In the genomic region with DNA sequence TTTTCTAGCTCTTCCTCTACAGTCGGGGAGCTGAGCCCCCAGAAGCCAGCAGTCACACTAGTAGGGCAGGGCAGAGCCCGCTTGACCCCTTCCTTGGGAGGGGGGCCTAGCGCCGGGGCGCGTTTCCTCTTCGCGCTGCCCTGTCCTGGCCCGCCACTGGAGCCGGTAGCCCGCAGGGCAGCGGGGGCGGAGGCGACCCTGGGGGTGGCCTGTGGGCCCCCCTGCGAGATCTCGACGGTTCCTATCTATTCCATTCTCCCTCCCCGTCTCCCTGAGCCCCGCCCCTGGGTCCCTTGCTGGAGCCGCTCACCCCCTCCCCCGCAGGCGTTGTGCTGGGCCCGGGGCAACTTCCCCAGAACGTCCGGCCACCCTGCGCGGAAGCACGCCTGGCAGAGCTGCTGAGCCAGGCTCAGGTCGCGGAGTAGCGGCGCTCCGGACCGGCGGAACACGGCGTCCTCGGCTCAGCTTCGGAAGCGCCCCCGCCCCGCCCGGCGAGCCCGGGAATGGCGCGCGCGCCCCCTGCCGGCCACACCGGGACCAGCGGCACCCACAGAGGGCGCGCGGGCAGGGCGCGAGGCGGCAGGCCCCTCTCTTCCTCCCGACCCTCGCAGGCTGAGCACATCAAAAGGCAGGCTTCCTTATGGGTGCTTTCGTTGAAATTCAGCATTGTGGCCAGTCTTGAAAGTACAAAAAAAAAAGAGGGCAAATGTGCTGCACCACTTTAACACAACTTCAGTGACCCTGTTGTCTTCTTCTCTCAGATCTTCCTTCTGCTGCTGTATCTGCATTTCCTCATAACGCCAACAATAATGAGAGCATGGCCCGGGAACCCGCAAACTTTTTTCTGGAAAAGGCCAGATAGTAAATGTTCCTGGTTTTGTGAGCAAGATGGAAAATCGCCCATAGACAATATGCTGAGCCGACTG, we compare ENCODE assay signal across 8 cellular contexts.
DNase-seq lines count a peak whose midpoint lies in the region; ATAC-seq and TF ChIP-seq lines count a peak whose summit lies in the region.

No MANE protein-coding gene starts in this region.

- no peaks in the 10 kb centered on the region for H4K20me1 ChIP-seq in PC-9 (ENCODE audit: insufficient read depth)

- H3K4me1 ChIP-seq in PC-9 (replicated peaks; ENCODE audit: insufficient read depth): peaks cover 19% of the 10 kb centered on the region
- peaks cover 34% of the 10 kb centered on the region for H3K4me1 ChIP-seq in adipocyte (ENCODE audit: control insufficient read depth, insufficient read depth, low read length)
- H3K4me1 ChIP-seq in heart left ventricle: peaks cover 0 to 18% (median 16%) of the 10 kb centered on the region in 12 donors
- peaks cover 6% of the 10 kb centered on the region for H3K4me1 ChIP-seq in parathyroid adenoma
- H3K4me1 ChIP-seq in uterus: peaks cover 4 to 8% of the 10 kb centered on the region in 2 donors

- peak overlapping the region; percentile 89 for H3K9ac ChIP-seq in adipocyte (ENCODE audit: low read length)
- no peak overlapping the region for H3K9ac ChIP-seq in parathyroid adenoma

- no peaks in the 10 kb centered on the region for H3K9me3 ChIP-seq in PC-9 (ENCODE audit: insufficient read depth, low read depth)
- peaks cover 7% of the 10 kb centered on the region for H3K9me3 ChIP-seq in adipocyte (ENCODE audit: control insufficient read depth, low read length)
- peaks cover 0 to 7% (median 0%) of the 10 kb centered on the region in 12 donors for H3K9me3 ChIP-seq in heart left ventricle
- H3K9me3 ChIP-seq in parathyroid adenoma (ENCODE audit: control insufficient read depth, low read length): no peaks in the 10 kb centered on the region
- no peaks in the 10 kb centered on the region for H3K9me3 ChIP-seq in uterus

- peak; percentile 89 for TF ChIP-seq CTCF in PC-9 (conservative IDR thresholded peaks at IDR 0.05)
- TF ChIP-seq CTCF in heart left ventricle (IDR thresholded peaks at IDR 0.05): peak; percentile 63 to 100 (median 98)
- peak; percentile 88 for TF ChIP-seq CTCF in parathyroid adenoma (IDR thresholded peaks at IDR 0.05)
- TF ChIP-seq CTCF in uterus (IDR thresholded peaks at IDR 0.05): peak; percentile 82 to 99 (median 97)

- BruUV-seq in PC-9 (replicated peaks; lab: Mats Ljungman, UMichigan): no TSS peak

- H3K36me3 ChIP-seq in PC-9 (ENCODE audit: low read depth) (no peaks in the 10 kb centered on the region), adipocyte (ENCODE audit: control insufficient read depth, insufficient read depth, low read length, severe bottlenecking) (no peaks in the 10 kb centered on the region), heart left ventricle (no peaks in the 10 kb centered on the region), parathyroid adenoma (ENCODE audit: control insufficient read depth, insufficient read depth, low read length) (no peaks in the 10 kb centered on the region), uterus (no peaks in the 10 kb centered on the region)

- H3K27ac ChIP-seq in PC-9 (no peak overlapping the region), heart left ventricle (peak overlapping the region; percentile 79 to 98 (median 90)), parathyroid adenoma (peak overlapping the region; percentile 71), uterus (peak overlapping the region; percentile 92)

- peaks cover 11% of the 10 kb centered on the region; the same call in 1 of the 2 replicates for H3F3A ChIP-seq in PC-9 (ENCODE audit: insufficient read depth, low read depth)

- H3K9me2 ChIP-seq in PC-9 (ENCODE audit: insufficient read depth): no peaks in the 10 kb centered on the region

- peak; percentile 92 for ATAC-seq in GM19397 (IDR thresholded peaks at IDR 0.05; ENCODE audit: unreplicated experiment)
- peak; percentile 68 for ATAC-seq in HG03469 (IDR thresholded peaks at IDR 0.05; ENCODE audit: unreplicated experiment)
- peak; percentile 82 to 95 (median 92) for ATAC-seq in heart left ventricle

- H3K4me3 ChIP-seq in PC-9 (peak overlapping the region; percentile 63), adipocyte (ENCODE audit: low read length) (peak overlapping the region; percentile 79), heart left ventricle (peak overlapping the region; percentile 39 to 80 (median 61)), parathyroid adenoma (ENCODE audit: low read depth, low read length) (peak overlapping the region; percentile 38), uterus (peak overlapping the region; percentile 38 to 39)

- POLR2A ChIA-PET in PC-9 (lab: Charles Lee; ENCODE audit: unreplicated experiment): interaction anchor here (0.6 kb wide), 1 partner anchor 81 kb away, joined by 5 read pairs; no protein-coding TSS in a partner anchor

- H2AFZ ChIP-seq in PC-9 (peak overlapping the region; percentile 90), parathyroid adenoma (peak overlapping the region; percentile 90)

- WGBS in heart left ventricle, 4 donors: 5 to 13% (median 5%) methylated on average over 23 to 66 of the region's 66 CpGs

- DNase-seq in COR-L47 (lab: John Stamatoyannopoulos, UW) (peak; percentile 41), PC-9 (peak; percentile 52 to 79), adipocyte (ENCODE audit: low read depth) (peak; percentile 91), heart left ventricle (peak; percentile 82 to 92 (median 89)), uterus (peak; percentile 83 to 84)

- H3K27me3 ChIP-seq in PC-9 (ENCODE audit: insufficient read depth, low read depth) (no peaks in the 10 kb centered on the region), adipocyte (replicated peaks; ENCODE audit: control insufficient read depth, insufficient read depth, low read length) (no peaks in the 10 kb centered on the region), heart left ventricle (no peaks in the 10 kb centered on the region), parathyroid adenoma (ENCODE audit: control insufficient read depth, insufficient read depth, low read length) (no peaks in the 10 kb centered on the region), uterus (no peaks in the 10 kb centered on the region)

- H3K4me2 ChIP-seq in PC-9 (peak overlapping the region; percentile 82), parathyroid adenoma (ENCODE audit: low read length) (peak overlapping the region; percentile 75)

- TF ChIP-seq POLR2A in heart left ventricle (IDR thresholded peaks at IDR 0.05) (peak in 1 of 2 donors; percentile 57), uterus (IDR thresholded peaks at IDR 0.05) (peak in 1 of 2 donors; percentile 52)

- intact Hi-C loops in PC-9 (cut with micrococcal nuclease; ENCODE audit: unreplicated experiment): loop anchor here (1.0 to 5.0 kb wide), 4 partner anchors 72 to 1362 kb away; no protein-coding TSS in a partner anchor
- intact Hi-C loops in heart left ventricle (cut with DNase I): loop anchor here (1.0 to 10.0 kb wide), 16 partner anchors 62 to 1363 kb away; partner anchors contain the start of gene IGFBP3 (in 2 of the 10)
- intact Hi-C loops in uterus (cut with DNase I; ENCODE audit: low total_unique reads): loop anchor here (10.0 kb wide), 2 partner anchors 160 to 1340 kb away; no protein-coding TSS in a partner anchor

- H3K79me2 ChIP-seq in PC-9 (ENCODE audit: low read depth) (no peaks in the 10 kb centered on the region), parathyroid adenoma (no peaks in the 10 kb centered on the region)

- CTCF ChIA-PET in PC-9 (lab: Charles Lee): interaction anchor here (0.7 to 1.2 kb wide), 6 partner anchors 8 to 1333 kb away, joined by 3 to 6 read pairs (median 5); partner anchors contain the start of gene IGFBP3

Comparison
In these comparisons a context has a peak if more than half of its experiments do, and no peak if none do; other contexts are left out.
1. DNase-seq: peak in every context shown above with its lines; median percentile 91 in adipocyte; 89 in heart left ventricle; 84 in uterus; 66 in PC-9; 41 in COR-L47.